ENCODE assay signal across 8 cellular contexts in the genomic region with DNA sequence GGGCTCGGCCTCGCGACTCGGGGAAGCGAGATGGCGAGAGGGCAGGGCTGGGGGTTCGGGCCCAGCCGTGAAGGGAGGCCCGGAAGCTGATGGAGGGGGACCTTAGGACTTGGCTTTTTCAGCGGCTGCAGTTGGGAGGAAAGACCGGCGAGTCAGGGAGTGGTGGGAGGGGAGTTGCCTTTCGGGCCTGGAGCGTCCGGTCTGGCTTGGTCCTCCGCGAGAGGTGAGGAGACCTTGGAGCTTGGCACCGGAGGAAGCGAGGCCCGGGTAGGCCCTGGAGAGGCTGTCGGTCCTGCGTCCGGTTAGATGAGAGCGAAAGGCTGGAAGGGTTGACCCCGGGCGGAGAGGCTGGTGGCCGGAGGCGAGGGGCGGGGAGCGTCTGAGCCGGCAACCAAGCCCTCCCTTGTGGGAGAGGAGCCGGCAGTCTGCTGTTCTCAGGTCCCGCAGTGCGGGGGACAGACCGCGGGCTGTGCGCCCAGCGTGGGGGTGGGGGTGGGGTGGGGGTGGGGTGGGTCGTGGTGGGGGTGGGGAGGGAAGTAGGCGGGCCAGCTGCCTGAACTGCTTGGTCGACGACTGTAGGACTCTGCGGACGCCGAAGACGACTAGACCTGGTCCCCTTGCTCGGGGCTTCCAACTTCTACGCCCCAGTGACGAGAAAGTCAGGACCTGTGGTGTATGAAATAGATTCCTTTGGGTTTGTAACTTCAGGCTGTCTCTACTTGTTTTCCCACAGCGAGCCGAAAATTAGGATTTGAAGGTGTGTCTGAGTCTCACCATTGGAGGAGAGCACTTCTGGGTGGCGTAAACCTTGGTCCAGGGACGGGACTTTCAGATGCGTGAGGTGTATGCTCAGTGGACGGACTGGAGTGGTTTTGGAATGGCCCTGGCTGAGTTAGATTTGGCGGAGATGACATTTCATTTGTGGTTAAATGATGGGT. TPM values are rescaled to one million over a fixed set of nuclear protein-coding genes. Genes with fewer than 3 reads are reported as not detected.
A peak's percentile ranks its signal among the peaks of the same experiment; 100 is the strongest.
DNase-seq lines count a peak whose midpoint lies in the region; ATAC-seq and TF ChIP-seq lines count a peak whose summit lies in the region.

No MANE protein-coding gene starts in this region.

- peak overlapping the region; percentile 98 for H3K4me3 ChIP-seq in DOHH2 (ENCODE audit: low read length)
- H3K4me3 ChIP-seq in Loucy (ENCODE audit: low read length, poor library complexity, severe bottlenecking), result peak overlapping the region; percentile 89
- peak overlapping the region; percentile 97 to 99 (median 98) for H3K4me3 ChIP-seq in fibroblast of lung (replicated peaks in 1 of 4; ENCODE audit: control extremely low read depth in 1 of 4, insufficient read depth in 1 of 4, low read depth in 3 of 4, low read length in 4 of 4)

- DNase-seq in activated T-cell treated with anti-CD3 and anti-CD28 coated beads for 4 hours, result peak; percentile 11
- peak; percentile 38 to 43 for DNase-seq in fibroblast of lung (ENCODE audit: low read depth in 2 of 2)

- H3K27me3 ChIP-seq in DOHH2 (ENCODE audit: control insufficient read depth, low read length) (no peaks in the 10 kb centered on the region), Loucy (ENCODE audit: insufficient read depth, low read length, poor library complexity, severe bottlenecking) (no peaks in the 10 kb centered on the region), fibroblast of lung (ENCODE audit: control insufficient read depth, insufficient read depth, low read length) (no peaks in the 10 kb centered on the region)

- H3K9ac ChIP-seq in Loucy (ENCODE audit: low read depth, low read length, poor library complexity, severe bottlenecking), result peak overlapping the region; percentile 95
- H3K9ac ChIP-seq in fibroblast of lung (ENCODE audit: insufficient read depth, low read length), result peak overlapping the region; percentile 99

- no peak for TF ChIP-seq CTCF in DOHH2 (IDR thresholded peaks at IDR 0.05; ENCODE audit: low read depth, low read length, poor library complexity, severe bottlenecking)
- no peak for TF ChIP-seq CTCF in Loucy (conservative IDR thresholded peaks at IDR 0.05; ENCODE audit: low read length)
- TF ChIP-seq CTCF in fibroblast of lung (conservative IDR thresholded peaks at IDR 0.05 in 1 of 2, IDR thresholded peaks at IDR 0.05 in 1 of 2; ENCODE audit: low read depth in 1 of 2, low read length in 2 of 2), result no peak
- TF ChIP-seq CTCF in nephron (IDR thresholded peaks at IDR 0.05; ENCODE audit: unreplicated experiment in 3 of 3), result no peak

- H3K4me2 ChIP-seq in DOHH2 (ENCODE audit: low read length) (peak overlapping the region; percentile 85), Loucy (ENCODE audit: low read depth, low read length, poor library complexity, severe bottlenecking) (peak overlapping the region; percentile 95), fibroblast of lung (ENCODE audit: extremely low read depth, insufficient read depth, low read length) (peak overlapping the region; percentile 99)

- H3K4me3 Mint-ChIP-seq in nephron, result peak overlapping the region; percentile 86 to 91 (median 88)

- peaks cover 51% of the 10 kb centered on the region for H3K4me1 ChIP-seq in DOHH2 (ENCODE audit: control insufficient read depth, low read length)
- peaks cover 46% of the 10 kb centered on the region for H3K4me1 ChIP-seq in Loucy (ENCODE audit: insufficient read depth, low read length, poor library complexity, severe bottlenecking)
- peaks cover 3% of the 10 kb centered on the region for H3K4me1 ChIP-seq in fibroblast of lung (ENCODE audit: control insufficient read depth, extremely low read depth, insufficient read depth, low read length)

- peak overlapping the region; percentile 73 to 88 (median 85) for H3K27ac Mint-ChIP-seq in nephron

- no peaks in the 10 kb centered on the region for H3K9me3 Mint-ChIP-seq in nephron

- H3K27ac ChIP-seq in DOHH2 (ENCODE audit: low read depth, low read length) (peak overlapping the region; percentile 85), fibroblast of lung (ENCODE audit: insufficient read depth, low read length) (peak overlapping the region; percentile 99), temporal lobe (ENCODE audit: low read depth, low read length) (peak overlapping the region; percentile 86)

- H2AFZ ChIP-seq in Loucy (ENCODE audit: low read length), result peak overlapping the region; percentile 65; the same call in 1 of the 2 replicates
- H2AFZ ChIP-seq in fibroblast of lung (ENCODE audit: low read length), result peak overlapping the region; percentile 59

- H3K9me2 ChIP-seq in DOHH2 (replicated peaks; ENCODE audit: control insufficient read depth, low read length) (no peaks in the 10 kb centered on the region), Loucy (replicated peaks; ENCODE audit: low read depth, low read length) (no peaks in the 10 kb centered on the region)

- H3F3A ChIP-seq in DOHH2 (ENCODE audit: control insufficient read depth, insufficient read depth) (peaks cover 6% of the 10 kb centered on the region), Loucy (ENCODE audit: low read depth) (no peaks in the 10 kb centered on the region)

- peaks cover 42% of the 10 kb centered on the region for H3K36me3 ChIP-seq in DOHH2 (ENCODE audit: control insufficient read depth, low read length)
- no peaks in the 10 kb centered on the region for H3K36me3 ChIP-seq in Loucy (ENCODE audit: insufficient read depth, low read length)
- H3K36me3 ChIP-seq in fibroblast of lung (ENCODE audit: control insufficient read depth, insufficient read depth, low read length), result peaks cover 1% of the 10 kb centered on the region

- no peaks in the 10 kb centered on the region for H3K27me3 Mint-ChIP-seq in nephron (ENCODE audit: low read depth)

- H3K9me3 ChIP-seq in DOHH2 (ENCODE audit: control insufficient read depth, insufficient read depth, low read length) (no peaks in the 10 kb centered on the region), Loucy (ENCODE audit: insufficient read depth, low read depth, low read length) (no peaks in the 10 kb centered on the region), fibroblast of lung (ENCODE audit: control insufficient read depth, insufficient read depth, low read depth, low read length) (no peaks in the 10 kb centered on the region)

- H3K4me1 Mint-ChIP-seq in nephron, result peaks cover 32% of the 10 kb centered on the region

- peaks cover 19% of the 10 kb centered on the region for H3K36me3 Mint-ChIP-seq in nephron (ENCODE audit: low read depth)

- H4K20me1 ChIP-seq in DOHH2 (ENCODE audit: control insufficient read depth, insufficient read depth, low read depth, low read length) (peaks cover 21% of the 10 kb centered on the region), Loucy (ENCODE audit: insufficient read depth, low read length, poor library complexity, severe bottlenecking) (peaks cover 53% of the 10 kb centered on the region), fibroblast of lung (ENCODE audit: control insufficient read depth, extremely low read depth, insufficient read depth, low read length) (no peaks in the 10 kb centered on the region)

- ATAC-seq in GM21576 (IDR thresholded peaks at IDR 0.05; ENCODE audit: unreplicated experiment) (peak; percentile 11), HG03469 (IDR thresholded peaks at IDR 0.05; ENCODE audit: unreplicated experiment) (no peak)

- peaks cover 58% of the 10 kb centered on the region for H3K79me2 ChIP-seq in DOHH2 (ENCODE audit: control insufficient read depth, low read length)
- peaks cover 56% of the 10 kb centered on the region for H3K79me2 ChIP-seq in Loucy (ENCODE audit: insufficient read depth, low read length)
- peaks cover 57% of the 10 kb centered on the region for H3K79me2 ChIP-seq in fibroblast of lung (ENCODE audit: control insufficient read depth, insufficient read depth, low read length)

RNA-seq across cellular contexts. Expression of a gene that starts 1.0 kb away (rescaled TPM):
- total RNA-seq in fibroblast of lung, result 110 and 162 TPM in 2 replicates
- polyA plus RNA-seq in fibroblast of lung, result 41.9 and 46.7 TPM in 2 replicates
- 28.6 and 29.9 TPM in 2 replicates for polyA plus RNA-seq in fibroblast of lung (2012)
- polyA minus RNA-seq in fibroblast of lung (ENCODE audit: low replicate concordance), result 423 and 534 TPM in 2 replicates
- total RNA-seq in temporal lobe, result 193 TPM
